8 cellular contexts compared by ENCODE assay signal in genomic region chr4:3388461-3389185, GRCh38. TPM values are rescaled to one million over a fixed set of nuclear protein-coding genes. Genes with fewer than 3 reads are reported as not detected.
DNase-seq lines count a peak whose midpoint lies in the region; ATAC-seq and TF ChIP-seq lines count a peak whose summit lies in the region.

No MANE protein-coding gene starts in this region.

- peak; percentile 49 for ATAC-seq in HG02763 (IDR thresholded peaks at IDR 0.05; ENCODE audit: unreplicated experiment)

- H3K27ac ChIP-seq in OCI-LY7 (ENCODE audit: low read depth, low read length, poor library complexity, severe bottlenecking), result peak overlapping the region; percentile 45
- peak overlapping the region; percentile 61 to 77 (median 74) for H3K27ac ChIP-seq in esophagus muscularis mucosa (replicated peaks in 1 of 4)
- peak overlapping the region; percentile 74 to 79 for H3K27ac ChIP-seq in ovary

- CTCF ChIA-PET in OCI-LY7 (lab: Charles Lee; ENCODE audit: unreplicated experiment), result no interaction called here

- no TSS peak for BruUV-seq in OCI-LY7 (replicated peaks; lab: Mats Ljungman, UMichigan)

- H3K36me3 ChIP-seq in OCI-LY7 (ENCODE audit: insufficient read depth, low read length) (no peaks in the 10 kb centered on the region), esophagus muscularis mucosa (peaks cover 0 to under 1% (median 0%) of the 10 kb centered on the region in 4 donors), ovary (no peaks in the 10 kb centered on the region)

- H3K9me3 ChIP-seq in OCI-LY7 (ENCODE audit: low read length) (no peaks in the 10 kb centered on the region), esophagus muscularis mucosa (no peaks in the 10 kb centered on the region), ovary (no peaks in the 10 kb centered on the region)

- peak overlapping the region; percentile 59 for H3K4me2 ChIP-seq in OCI-LY7 (ENCODE audit: low read length)

- H3K4me3 ChIP-seq in OCI-LY7 (ENCODE audit: low read depth, low read length, poor library complexity, severe bottlenecking), result peak overlapping the region; percentile 47
- peak overlapping the region; percentile 36 to 45 (median 39) for H3K4me3 ChIP-seq in esophagus muscularis mucosa
- peak overlapping the region; percentile 6 for H3K4me3 ChIP-seq in ovary

- TF ChIP-seq POLR2A in esophagus muscularis mucosa (IDR thresholded peaks at IDR 0.05; ENCODE audit: low read depth) (no peak), ovary (IDR thresholded peaks at IDR 0.05) (no peak)

- peaks cover 29% of the 10 kb centered on the region for H3K4me1 ChIP-seq in OCI-LY7 (ENCODE audit: insufficient read depth, low read length, poor library complexity, severe bottlenecking)
- H3K4me1 ChIP-seq in esophagus muscularis mucosa, result peaks cover 22 to 48% (median 43%) of the 10 kb centered on the region in 4 donors
- H3K4me1 ChIP-seq in ovary (ENCODE audit: insufficient read depth), result peaks cover 8% of the 10 kb centered on the region

- H2AFZ ChIP-seq in OCI-LY7 (ENCODE audit: low read length), result peak overlapping the region; percentile 94; the same call in 1 of the 2 replicates

- POLR2A ChIA-PET in OCI-LY7 (lab: Charles Lee), result interaction anchor here (0.6 kb wide), 1 partner anchor 405 kb away, joined by 3 read pairs; no protein-coding TSS in a partner anchor

- intact Hi-C loops in OCI-LY7 (cut with micrococcal nuclease; ENCODE audit: unreplicated experiment) (no loop called here), esophagus muscularis mucosa (cut with DNase I) (no loop called here), ovary (cut with DNase I) (no loop called here)

- TF ChIP-seq CTCF in GM13977 (IDR thresholded peaks at IDR 0.05; ENCODE audit: extremely low read depth, insufficient read depth, missing control alignments), result no peak
- TF ChIP-seq CTCF in OCI-LY7 (conservative IDR thresholded peaks at IDR 0.05; ENCODE audit: low read length), result no peak
- TF ChIP-seq CTCF in esophagus muscularis mucosa (IDR thresholded peaks at IDR 0.05), result no peak
- no peak for TF ChIP-seq CTCF in ovary (IDR thresholded peaks at IDR 0.05)

- no peaks in the 10 kb centered on the region for H3K9me2 ChIP-seq in OCI-LY7 (ENCODE audit: insufficient read depth, low read length)

- H4K20me1 ChIP-seq in OCI-LY7 (ENCODE audit: insufficient read depth, low read length), result no peaks in the 10 kb centered on the region

- TF ChIP-seq EP300 in esophagus muscularis mucosa (IDR thresholded peaks at IDR 0.05) (no peak), ovary (IDR thresholded peaks at IDR 0.05) (no peak)

- in situ Hi-C loops in GM13977 (cut with MboI; ENCODE audit: low pct_unique_long_range_greater_than_20kb, low sequenced_read_pairs, unreplicated experiment), result no loop called here

- H3K79me2 ChIP-seq in OCI-LY7 (ENCODE audit: insufficient read depth, low read depth, low read length), result no peaks in the 10 kb centered on the region

- H3K27me3 ChIP-seq in esophagus muscularis mucosa (no peaks in the 10 kb centered on the region), ovary (no peaks in the 10 kb centered on the region)

- peak; percentile 85 for DNase-seq in GM13977 (ENCODE audit: low spot score)
- no peak for DNase-seq in OCI-LY7 (ENCODE audit: low spot score)
- DNase-seq in esophagus muscularis mucosa (ENCODE audit: extremely low spot score), result no peak
- DNase-seq in ovary, result peak in 3 of 5 donors; percentile 37 to 51 (median 42)
- DNase-seq in cerebellum (ENCODE audit: low spot score), result no peak
- DNase-seq in NCI-H1694 (lab: John Stamatoyannopoulos, UW), result no peak
- no peak for DNase-seq in NCI-H748 (lab: John Stamatoyannopoulos, UW; ENCODE audit: unreplicated experiment)

- 35% methylated on average over 13 of the region's 17 CpGs for WGBS in esophagus muscularis mucosa
- 7 to 13% (median 12%) methylated on average over 14 to 17 of the region's 17 CpGs for WGBS in ovary, 3 donors

RNA-seq across cellular contexts. Expression of gene HGFAC, which starts 53.1 kb away (rescaled TPM):
- not detected in 2 replicates for total RNA-seq in OCI-LY7 (2014; rRNA removed; shearing (Covaris generic))
- total RNA-seq in OCI-LY7 (2022) (not detected in 2 replicates), esophagus muscularis mucosa (1 to 10 TPM in 1 of 4 donors, under 1 TPM in 1, not detected in 2; 0.52 to 2.3 TPM), ovary (1 to 10 TPM in 1 of 7 donors, under 1 TPM in 5, not detected in 1; 0.15 to 2.1 (median 0.47) TPM), cerebellum (4.2 TPM)
- polyA plus RNA-seq in ovary, result 1 to 10 TPM in 1 of 2 donors, not detected in 1; 1.1 TPM

Comparison
In these comparisons a context has a peak if more than half of its experiments do, and no peak if none do; other contexts are left out.
1. DNase-seq: peak in GM13977 (single experiment) and ovary (3 of 5); none in OCI-LY7 (single experiment), esophagus muscularis mucosa (single experiment), cerebellum (single experiment), NCI-H1694 (single experiment) and NCI-H748 (single experiment).
2. Peak in every context shown above with its lines, with median percentiles within 50 percentile points of each other: H3K27ac ChIP-seq and H3K4me3 ChIP-seq.